Comparison of ENCODE assay signal across 13 cellular contexts in genomic region chr16:65667013-65667578, GRCh38.
DNase-seq lines count a peak whose midpoint lies in the region; ATAC-seq and TF ChIP-seq lines count a peak whose summit lies in the region.
"Had no signal": no experiment of that assay in that cellular context is flagged by ENCODE, and none has a peak within 500 bp of the region (broad histone marks: within the 10 kb centered on the region; RNA-seq: fewer than 3 reads in every experiment).

No MANE protein-coding gene starts in this region.

- H3K27me3 ChIP-seq in RWPE2 (ENCODE audit: insufficient read depth, poor library complexity, severe bottlenecking) (no peaks in the 10 kb centered on the region), fibroblast of lung (ENCODE audit: control insufficient read depth, insufficient read depth, low read length) (no peaks in the 10 kb centered on the region), trophoblast cell (ENCODE audit: insufficient read depth, low read length) (no peaks in the 10 kb centered on the region)

- H3K9me3 ChIP-seq in RWPE2 (ENCODE audit: severe bottlenecking) (peaks cover 3% of the 10 kb centered on the region), fibroblast of lung (ENCODE audit: control insufficient read depth, insufficient read depth, low read depth, low read length) (no peaks in the 10 kb centered on the region), trophoblast cell (ENCODE audit: insufficient read depth, low read depth, low read length) (no peaks in the 10 kb centered on the region)

- H3K27me3 Mint-ChIP-seq in activated CD4-positive, alpha-beta memory T cell treated with anti-CD3 and anti-CD28 coated beads, Interleukin-2, amount 10 ng/mL, durations not matched to agents 7 days and 5 days, result no peaks in the 10 kb centered on the region
- H3K27me3 Mint-ChIP-seq: activated T-helper 17 cell treated with anti-CD3 and anti-CD28 coated beads, Interleukin-2, amount 50 U/mL, for 72 hours; IgD-negative memory B cell had no signal

- CTCF ChIA-PET in activated CD4-positive, alpha-beta memory T cell treated with anti-CD3 and anti-CD28 coated beads, Interleukin-2, amount 10 ng/mL, durations not matched to agents 7 days and 5 days (lab: Charles Lee), result no interaction called here

- H3K4me1 ChIP-seq in RWPE2 (ENCODE audit: insufficient read depth, poor library complexity, severe bottlenecking) (peaks cover 25% of the 10 kb centered on the region), fibroblast of lung (ENCODE audit: control insufficient read depth, extremely low read depth, insufficient read depth, low read length) (no peaks in the 10 kb centered on the region), trophoblast cell (ENCODE audit: control insufficient read depth in 1 of 2, insufficient read depth in 2 of 2, low read length in 2 of 2) (peaks cover 0 to 12% of the 10 kb centered on the region in 2 experiments)

- no CpG with 5 or more reads among the region's 7 CpGs for WGBS in trophoblast cell (ENCODE audit: extremely low coverage, insufficient coverage, insufficient read length)

- peak overlapping the region; percentile 47 for H2BK5ac ChIP-seq in trophoblast cell (ENCODE audit: low read depth, low read length, poor library complexity)

- H2BK12ac ChIP-seq in trophoblast cell (ENCODE audit: low read length), result peak overlapping the region; percentile 27

- no peak overlapping the region for H2AFZ ChIP-seq in fibroblast of lung (ENCODE audit: low read length)
- H2AFZ ChIP-seq in trophoblast cell (ENCODE audit: insufficient read depth, low read length, poor library complexity), result no peak overlapping the region

- H3K4me3 Mint-ChIP-seq in activated CD4-positive, alpha-beta memory T cell treated with anti-CD3 and anti-CD28 coated beads, Interleukin-2, amount 10 ng/mL, durations not matched to agents 7 days and 5 days, result no peak overlapping the region
- H3K4me3 Mint-ChIP-seq: activated T-helper 17 cell treated with anti-CD3 and anti-CD28 coated beads, Interleukin-2, amount 50 U/mL, for 72 hours; IgD-negative memory B cell had no signal

- H3K23ac ChIP-seq in trophoblast cell (ENCODE audit: low read length), result no peak overlapping the region

- no peak overlapping the region for H3K27ac Mint-ChIP-seq in activated CD4-positive, alpha-beta memory T cell treated with anti-CD3 and anti-CD28 coated beads, Interleukin-2, amount 10 ng/mL, durations not matched to agents 7 days and 5 days
- H3K27ac Mint-ChIP-seq: activated T-helper 17 cell treated with anti-CD3 and anti-CD28 coated beads, Interleukin-2, amount 50 U/mL, for 72 hours; IgD-negative memory B cell had no signal

- no peak overlapping the region for H3K4me2 ChIP-seq in fibroblast of lung (ENCODE audit: extremely low read depth, insufficient read depth, low read length)
- H3K4me2 ChIP-seq in trophoblast cell (ENCODE audit: low read length), result no peak overlapping the region

- peak overlapping the region; percentile 16 for H4K91ac ChIP-seq in trophoblast cell (ENCODE audit: low read depth, low read length)

- H3K36me3 ChIP-seq in RWPE2 (ENCODE audit: low read depth) (no peaks in the 10 kb centered on the region), fibroblast of lung (ENCODE audit: control insufficient read depth, insufficient read depth, low read length) (no peaks in the 10 kb centered on the region), trophoblast cell (ENCODE audit: control insufficient read depth in 1 of 2, insufficient read depth in 2 of 2, low read length in 2 of 2) (no peaks in the 10 kb centered on the region)

- H4K8ac ChIP-seq in trophoblast cell (ENCODE audit: low read depth, low read length), result no peak overlapping the region

- POLR2A ChIA-PET in activated CD4-positive, alpha-beta memory T cell treated with anti-CD3 and anti-CD28 coated beads, Interleukin-2, amount 10 ng/mL, durations not matched to agents 7 days and 5 days (lab: Charles Lee), result no interaction called here

- peak overlapping the region; percentile 3 for H3K18ac ChIP-seq in trophoblast cell (ENCODE audit: low read length)

- peak; percentile 35 for TF ChIP-seq CTCF in RWPE2 (IDR thresholded peaks at IDR 0.05; ENCODE audit: poor library complexity, severe bottlenecking)
- TF ChIP-seq CTCF in fibroblast of lung (conservative IDR thresholded peaks at IDR 0.05 in 1 of 2, IDR thresholded peaks at IDR 0.05 in 1 of 2; ENCODE audit: low read depth in 1 of 2, low read length in 2 of 2), result no peak

- H2BK120ac ChIP-seq in trophoblast cell (ENCODE audit: insufficient read depth, low read length, poor library complexity), result peak overlapping the region; percentile 26

- H3K27ac ChIP-seq in RWPE2 (ENCODE audit: poor library complexity, severe bottlenecking) (peak overlapping the region; percentile 63), fibroblast of lung (ENCODE audit: insufficient read depth, low read length) (no peak overlapping the region), trophoblast cell (ENCODE audit: low read depth, low read length) (no peak overlapping the region)

- H3K79me2 ChIP-seq in fibroblast of lung (ENCODE audit: control insufficient read depth, insufficient read depth, low read length), result no peaks in the 10 kb centered on the region
- H3K79me2 ChIP-seq in trophoblast cell (ENCODE audit: control insufficient read depth, insufficient read depth, low read length, poor library complexity), result no peaks in the 10 kb centered on the region

- no peak overlapping the region for H4K12ac ChIP-seq in trophoblast cell (ENCODE audit: low read depth, low read length)

- no peaks in the 10 kb centered on the region for H3K36me3 Mint-ChIP-seq in activated CD4-positive, alpha-beta memory T cell treated with anti-CD3 and anti-CD28 coated beads, Interleukin-2, amount 10 ng/mL, durations not matched to agents 7 days and 5 days (ENCODE audit: low read depth)

- intact Hi-C loops in Right ventricle myocardium inferior (cut with DNase I), result no loop called here

- H3K9ac ChIP-seq in fibroblast of lung (ENCODE audit: insufficient read depth, low read length) (no peak overlapping the region), trophoblast cell (ENCODE audit: low read length) (no peak overlapping the region)

- no peaks in the 10 kb centered on the region for H4K20me1 ChIP-seq in fibroblast of lung (ENCODE audit: control insufficient read depth, extremely low read depth, insufficient read depth, low read length)

- no peaks in the 10 kb centered on the region for H3K4me1 Mint-ChIP-seq in activated CD4-positive, alpha-beta memory T cell treated with anti-CD3 and anti-CD28 coated beads, Interleukin-2, amount 10 ng/mL, durations not matched to agents 7 days and 5 days
- H3K4me1 Mint-ChIP-seq: activated T-helper 17 cell treated with anti-CD3 and anti-CD28 coated beads, Interleukin-2, amount 50 U/mL, for 72 hours; IgD-negative memory B cell had no signal

- peaks cover 31% of the 10 kb centered on the region for H3K9me3 Mint-ChIP-seq in activated CD4-positive, alpha-beta memory T cell treated with anti-CD3 and anti-CD28 coated beads, Interleukin-2, amount 10 ng/mL, durations not matched to agents 7 days and 5 days

- H2AK5ac ChIP-seq in trophoblast cell (ENCODE audit: low read length), result peak overlapping the region; percentile 67

- peak; percentile 14 for DNase-seq in GM04504 (ENCODE audit: low read depth)
- no peak for DNase-seq in RWPE2 (ENCODE audit: low spot score)
- DNase-seq in fibroblast of lung (ENCODE audit: low read depth in 2 of 2), result peak; percentile 25 to 52
- DNase-seq in trophoblast cell, result no peak
- DNase-seq in activated CD4-positive, alpha-beta memory T cell treated with anti-CD3 and anti-CD28 coated beads, Interleukin-2, amount 10 ng/mL, durations not matched to agents 7 days and 5 days, result no peak
- no peak for DNase-seq in Right ventricle myocardium inferior (ENCODE audit: missing footprints)
- DNase-seq: activated CD4-positive, CD25-positive, alpha-beta regulatory T cell; GDM1; mucosa of descending colon; SHP77 had no signal

- no peak overlapping the region for H3K4ac ChIP-seq in trophoblast cell (ENCODE audit: low read depth, low read length)

- H3K14ac ChIP-seq in trophoblast cell (ENCODE audit: low read length), result peak overlapping the region; percentile 16

- ATAC-seq in RWPE2 (ENCODE audit: low read depth) (peak; percentile 55; the same call in 2 of the 3 replicates), GM19463 (IDR thresholded peaks at IDR 0.05; ENCODE audit: unreplicated experiment) (no peak), Right ventricle myocardium inferior (no peak)
- ATAC-seq: activated T-helper 17 cell treated with anti-CD3 and anti-CD28 coated beads, Interleukin-2, amount 50 U/mL, for 72 hours; mucosa of descending colon had no signal

- peaks cover 16% of the 10 kb centered on the region for H3K79me1 ChIP-seq in trophoblast cell (ENCODE audit: low read length)

- no peak overlapping the region for H3K4me3 ChIP-seq in RWPE2 (ENCODE audit: severe bottlenecking)
- no peak overlapping the region for H3K4me3 ChIP-seq in fibroblast of lung (replicated peaks in 1 of 4; ENCODE audit: control extremely low read depth in 1 of 4, insufficient read depth in 1 of 4, low read depth in 3 of 4, low read length in 4 of 4)
- no peak overlapping the region for H3K4me3 ChIP-seq in trophoblast cell (ENCODE audit: low read depth, low read length)
- H3K4me3 ChIP-seq: mucosa of descending colon had no signal

Comparison
In these comparisons a context has a peak if more than half of its experiments do, and no peak if none do; other contexts are left out.
1. DNase-seq: peak in GM04504 (single experiment) and fibroblast of lung (2 of 2); none in RWPE2 (single experiment), trophoblast cell (0 of 2), activated CD4-positive, alpha-beta memory T cell treated with anti-CD3 and anti-CD28 coated beads, Interleukin-2, amount 10 ng/mL, durations not matched to agents 7 days and 5 days (single experiment) and Right ventricle myocardium inferior (single experiment).